Comparison of ENCODE assay signal across 8 cellular contexts in the genomic region with DNA sequence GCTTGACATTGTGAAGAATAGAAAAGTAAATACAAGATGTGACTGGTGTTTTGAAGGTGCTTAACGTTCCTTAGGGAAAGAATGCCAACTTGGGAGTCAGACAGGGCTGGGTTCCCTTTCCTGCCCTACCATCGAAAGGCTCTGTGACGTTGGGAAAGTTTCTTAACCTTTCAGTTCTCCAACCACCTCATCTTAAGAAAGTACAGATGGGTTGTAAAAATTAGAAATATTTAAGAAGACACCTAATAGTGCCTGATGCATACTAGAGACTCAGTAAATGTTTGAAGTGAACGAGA. TPM values are rescaled to one million over a fixed set of nuclear protein-coding genes. Genes with fewer than 3 reads are reported as not detected.
DNase-seq lines count a peak whose midpoint lies in the region; ATAC-seq and TF ChIP-seq lines count a peak whose summit lies in the region.

No MANE protein-coding gene starts in this region.

- H3K27me3 Mint-ChIP-seq in stimulated activated naive CD8-positive, alpha-beta T cell treated with anti-CD3 and anti-CD28 coated beads, Interleukin-15, Interleukin-2, amounts not matched to agents 100 ng/mL and 50 ng/mL, for 24 hours, result no peaks in the 10 kb centered on the region

- H3K4me3 ChIP-seq in breast epithelium (peak overlapping the region; percentile 83 to 90 (median 89)), mucosa of descending colon (peak overlapping the region; percentile 100), aorta (ENCODE audit: low read length in 2 of 2) (peak overlapping the region; percentile 94)

- H3K27me3 ChIP-seq in breast epithelium, result no peaks in the 10 kb centered on the region
- H3K27me3 ChIP-seq in aorta (ENCODE audit: control insufficient read depth in 1 of 2, insufficient read depth in 2 of 2, low read length in 1 of 2), result no peaks in the 10 kb centered on the region

- H3K9me3 Mint-ChIP-seq in stimulated activated naive CD8-positive, alpha-beta T cell treated with anti-CD3 and anti-CD28 coated beads, Interleukin-15, Interleukin-2, amounts not matched to agents 100 ng/mL and 50 ng/mL, for 24 hours, result no peaks in the 10 kb centered on the region

- no peak for DNase-seq in stimulated activated naive CD8-positive, alpha-beta T cell treated with anti-CD3 and anti-CD28 coated beads, Interleukin-15, Interleukin-2, amounts not matched to agents 100 U/mL and 50 U/mL, for 24 hours
- no peak for DNase-seq in breast epithelium (ENCODE audit: low spot score in 2 of 2)
- no peak for DNase-seq in mucosa of descending colon
- no peak for DNase-seq in aorta
- no peak for DNase-seq in LoVo (ENCODE audit: low spot score)
- no peak for DNase-seq in stimulated activated CD4-positive, alpha-beta T cell treated with anti-CD3 and anti-CD28 coated beads, Interleukin-15, amount 100 ng/mL, for 24 hours

- no peak for TF ChIP-seq CTCF in breast epithelium (IDR thresholded peaks at IDR 0.05)
- TF ChIP-seq CTCF in mucosa of descending colon (IDR thresholded peaks at IDR 0.05), result no peak

- peak overlapping the region; percentile 91 for H3K4me3 Mint-ChIP-seq in stimulated activated naive CD8-positive, alpha-beta T cell treated with anti-CD3 and anti-CD28 coated beads, Interleukin-15, Interleukin-2, amounts not matched to agents 100 ng/mL and 50 ng/mL, for 24 hours

- TF ChIP-seq POLR2A in breast epithelium (IDR thresholded peaks at IDR 0.05), result no peak

- 1% methylated on average over 4 of the region's 4 CpGs for WGBS in aorta, 2 donors

- no peak for ATAC-seq in stimulated activated naive CD8-positive, alpha-beta T cell treated with anti-CD3 and anti-CD28 coated beads, Interleukin-15, Interleukin-2, amounts not matched to agents 100 U/mL and 50 U/mL, for 24 hours
- ATAC-seq in mucosa of descending colon (no peak), aorta (ENCODE audit: low FRiP score) (no peak), HG03196 (IDR thresholded peaks at IDR 0.05; ENCODE audit: unreplicated experiment) (no peak)

- no peaks in the 10 kb centered on the region for H3K9me3 ChIP-seq in breast epithelium
- H3K9me3 ChIP-seq in mucosa of descending colon, result no peaks in the 10 kb centered on the region
- H3K9me3 ChIP-seq in aorta (ENCODE audit: control insufficient read depth, low read length), result no peaks in the 10 kb centered on the region

- intact Hi-C loops in breast epithelium (cut with DNase I; ENCODE audit: low total_unique reads), result loop anchor here (10.0 kb wide), 1 partner anchor 48 kb away; the partner anchor contains the start of gene SUN2
- intact Hi-C loops in mucosa of descending colon (cut with DNase I, micrococcal nuclease), result no loop called here
- intact Hi-C loops in aorta (cut with DNase I), result no loop called here

- peaks cover 70% of the 10 kb centered on the region for H3K4me1 Mint-ChIP-seq in stimulated activated naive CD8-positive, alpha-beta T cell treated with anti-CD3 and anti-CD28 coated beads, Interleukin-15, Interleukin-2, amounts not matched to agents 100 ng/mL and 50 ng/mL, for 24 hours (ENCODE audit: low read depth)

- H3K4me1 ChIP-seq in breast epithelium (peaks cover 4 to 17% of the 10 kb centered on the region in 2 donors), mucosa of descending colon (ENCODE audit: low read depth) (peaks cover 31% of the 10 kb centered on the region), aorta (ENCODE audit: control insufficient read depth in 1 of 2, insufficient read depth in 2 of 2, low read length in 2 of 2) (peaks cover 0 to 8% of the 10 kb centered on the region in 2 donors)

- H3K27ac Mint-ChIP-seq in stimulated activated naive CD8-positive, alpha-beta T cell treated with anti-CD3 and anti-CD28 coated beads, Interleukin-15, Interleukin-2, amounts not matched to agents 100 ng/mL and 50 ng/mL, for 24 hours, result peak overlapping the region; percentile 86

- H3K36me3 ChIP-seq in breast epithelium (no peaks in the 10 kb centered on the region), mucosa of descending colon (ENCODE audit: low read depth) (no peaks in the 10 kb centered on the region), aorta (ENCODE audit: control insufficient read depth in 1 of 2, insufficient read depth in 2 of 2, low read length in 1 of 2) (no peaks in the 10 kb centered on the region)

- H3K27ac ChIP-seq in breast epithelium (peak overlapping the region; percentile 96 to 99), aorta (ENCODE audit: low read depth in 1 of 2, low read length in 2 of 2) (peak overlapping the region in 1 of 2 donors; percentile 91)

- peaks cover 47% of the 10 kb centered on the region for H3K36me3 Mint-ChIP-seq in stimulated activated naive CD8-positive, alpha-beta T cell treated with anti-CD3 and anti-CD28 coated beads, Interleukin-15, Interleukin-2, amounts not matched to agents 100 ng/mL and 50 ng/mL, for 24 hours (ENCODE audit: low read depth)

RNA-seq across cellular contexts. Expression of gene GTPBP1, which starts 1.1 kb away (rescaled TPM):
- total RNA-seq in breast epithelium (10 to 100 TPM; 32.3 to 58.7 (median 56.9) TPM), mucosa of descending colon (10 to 100 TPM; 73.1 to 96.8 (median 76.8) TPM), aorta (10 to 100 TPM; 49.5 to 59.2 TPM)
- 10 to 100 TPM; 10.5 to 21.6 TPM for polyA plus RNA-seq in aorta

RNA-seq across cellular contexts. Expression of gene JOSD1, which starts 6.1 kb away (rescaled TPM):
- total RNA-seq in breast epithelium, result 10 to 100 TPM; 60.5 to 80.8 (median 61.3) TPM
- 10 to 100 TPM; 82.5 to 98.3 (median 87.9) TPM for total RNA-seq in mucosa of descending colon
- 10 to 100 TPM; 54.0 to 54.7 TPM for total RNA-seq in aorta
- 10 to 100 TPM; 19.7 to 30.0 TPM for polyA plus RNA-seq in aorta

RNA-seq across cellular contexts. Expression of gene TOMM22, which starts 25.1 kb away (rescaled TPM):
- 10 to 100 TPM; 30.6 to 37.3 (median 32.8) TPM for total RNA-seq in breast epithelium
- 10 to 100 TPM; 64.5 to 84.4 (median 72.4) TPM for total RNA-seq in mucosa of descending colon
- total RNA-seq in aorta, result 10 to 100 TPM; 36.0 to 39.2 TPM
- 10 to 100 TPM; 28.9 to 42.4 TPM for polyA plus RNA-seq in aorta

RNA-seq across cellular contexts. Expression of gene SUN2, which starts 49.0 kb away (rescaled TPM):
- total RNA-seq in breast epithelium (100 to 1,000 TPM; 173 to 577 (median 266) TPM), mucosa of descending colon (100 to 1,000 TPM; 130 to 235 (median 181) TPM), aorta (100 to 1,000 TPM; 275 to 495 TPM)
- 100 to 1,000 TPM in 1 of 2 donors, 10 to 100 TPM in 1; 95.4 to 303 TPM for polyA plus RNA-seq in aorta

RNA-seq across cellular contexts. Expression of gene CBY1, which starts 50.4 kb away (rescaled TPM):
- total RNA-seq in breast epithelium, result 10 to 100 TPM; 18.1 to 21.1 (median 20.0) TPM
- 10 to 100 TPM; 22.8 to 46.5 (median 30.0) TPM for total RNA-seq in mucosa of descending colon
- 10 to 100 TPM; 24.0 to 35.2 TPM for total RNA-seq in aorta
- polyA plus RNA-seq in aorta, result 10 to 100 TPM; 64.6 to 66.5 TPM
